Comparison of ENCODE assay signal across 8 cellular contexts in the genomic region with DNA sequence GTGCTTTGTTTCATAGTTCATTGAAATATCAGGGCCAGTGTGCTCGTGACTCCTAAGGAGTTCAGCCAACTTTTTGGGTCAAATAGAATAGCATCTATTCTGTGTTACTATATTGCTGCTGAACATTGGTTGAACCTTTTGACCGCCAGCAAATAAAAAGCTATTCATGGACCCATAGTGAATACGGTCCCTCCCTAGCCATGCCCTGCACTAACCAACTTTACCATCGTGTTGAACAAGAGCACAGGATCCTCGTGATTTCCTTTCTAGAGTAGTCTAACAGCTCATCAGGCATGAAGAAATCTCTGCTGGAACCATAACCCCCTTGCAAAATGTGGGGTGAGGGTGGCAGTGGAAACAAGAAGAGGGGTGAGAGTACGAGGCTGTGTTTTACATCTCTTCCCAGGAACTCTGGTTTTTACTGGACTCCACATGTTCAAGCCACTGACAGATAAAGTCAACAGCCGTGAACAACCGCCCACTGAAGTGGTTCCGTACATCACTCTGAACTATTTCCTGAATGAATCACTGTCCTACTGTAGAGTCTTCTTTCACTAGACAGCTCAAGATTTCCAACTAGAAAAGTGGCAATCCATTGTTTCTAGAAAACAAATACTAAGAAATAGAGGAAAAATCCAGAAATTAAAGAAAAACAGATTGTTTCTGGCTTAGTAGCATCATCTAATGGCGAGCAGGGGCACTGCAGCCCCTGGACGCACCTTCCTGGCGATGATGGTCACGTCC.
DNase-seq lines count a peak whose midpoint lies in the region; ATAC-seq, FAIRE-seq and TF ChIP-seq lines count a peak whose summit lies in the region.

No MANE protein-coding gene starts in this region.

- peaks cover 0 to 8% (median 0%) of the 10 kb centered on the region in 4 donors for H3K4me1 ChIP-seq in sigmoid colon

- no peak for ATAC-seq in HG03439 (IDR thresholded peaks at IDR 0.05; ENCODE audit: unreplicated experiment)

- peak; percentile 58 for DNase-seq in AG08396 (ENCODE audit: low spot score)
- peak; percentile 32 for DNase-seq in H54 (ENCODE audit: insufficient read length, low spot score)
- peak; percentile 15 for DNase-seq in WERI-Rb-1
- peak; percentile 27 for DNase-seq in fibroblast of the conjunctiva (ENCODE audit: low read depth)
- DNase-seq in sigmoid colon = no peak
- no peak for DNase-seq in ureter (ENCODE audit: low spot score)
- DNase-seq in COR-L47 (lab: John Stamatoyannopoulos, UW) = no peak

- WGBS in sigmoid colon, 2 donors = 47 to 50% methylated on average over 13 of the region's 13 CpGs

- H3K27me3 ChIP-seq in WERI-Rb-1 (ENCODE audit: insufficient read depth, low read depth, severe bottlenecking) = no peaks in the 10 kb centered on the region
- no peaks in the 10 kb centered on the region for H3K27me3 ChIP-seq in sigmoid colon

- intact Hi-C loops in sigmoid colon (cut with DNase I) = loop anchor here (2.0 kb wide), 1 partner anchor 134 kb away; no protein-coding TSS in a partner anchor

- H3K36me3 ChIP-seq in WERI-Rb-1 = no peaks in the 10 kb centered on the region
- no peaks in the 10 kb centered on the region for H3K36me3 ChIP-seq in sigmoid colon

- H3K27ac ChIP-seq in WERI-Rb-1 = no peak overlapping the region
- no peak overlapping the region for H3K27ac ChIP-seq in sigmoid colon

- H3K9me3 ChIP-seq in WERI-Rb-1 (ENCODE audit: severe bottlenecking) (peaks cover 3% of the 10 kb centered on the region), sigmoid colon (no peaks in the 10 kb centered on the region)

- TF ChIP-seq EP300 in sigmoid colon (IDR thresholded peaks at IDR 0.05) = no peak

- TF ChIP-seq CTCF in WERI-Rb-1 (IDR thresholded peaks at IDR 0.05; ENCODE audit: low read depth, low read length) (peak; percentile 93), sigmoid colon (IDR thresholded peaks at IDR 0.05) (peak; percentile 27 to 64 (median 62))

- no peak overlapping the region for H3K4me3 ChIP-seq in WERI-Rb-1 (ENCODE audit: low read depth, low read length)
- no peak overlapping the region for H3K4me3 ChIP-seq in sigmoid colon

- FAIRE-seq in H54 (lab: Jason Lieb, UNC) = no peak

- TF ChIP-seq POLR2A in H54 (IDR thresholded peaks at IDR 0.05; ENCODE audit: low read depth, low read length) = no peak
- no peak for TF ChIP-seq POLR2A in sigmoid colon (IDR thresholded peaks at IDR 0.05)

Comparison
In these comparisons a context has a peak if more than half of its experiments do, and no peak if none do; other contexts are left out.
1. DNase-seq: peak in AG08396 (single experiment), H54 (single experiment), WERI-Rb-1 (single experiment) and fibroblast of the conjunctiva (single experiment); none in sigmoid colon (single experiment), ureter (single experiment) and COR-L47 (single experiment).